Comparison of ENCODE assay signal across 22 cellular contexts in the genomic region with DNA sequence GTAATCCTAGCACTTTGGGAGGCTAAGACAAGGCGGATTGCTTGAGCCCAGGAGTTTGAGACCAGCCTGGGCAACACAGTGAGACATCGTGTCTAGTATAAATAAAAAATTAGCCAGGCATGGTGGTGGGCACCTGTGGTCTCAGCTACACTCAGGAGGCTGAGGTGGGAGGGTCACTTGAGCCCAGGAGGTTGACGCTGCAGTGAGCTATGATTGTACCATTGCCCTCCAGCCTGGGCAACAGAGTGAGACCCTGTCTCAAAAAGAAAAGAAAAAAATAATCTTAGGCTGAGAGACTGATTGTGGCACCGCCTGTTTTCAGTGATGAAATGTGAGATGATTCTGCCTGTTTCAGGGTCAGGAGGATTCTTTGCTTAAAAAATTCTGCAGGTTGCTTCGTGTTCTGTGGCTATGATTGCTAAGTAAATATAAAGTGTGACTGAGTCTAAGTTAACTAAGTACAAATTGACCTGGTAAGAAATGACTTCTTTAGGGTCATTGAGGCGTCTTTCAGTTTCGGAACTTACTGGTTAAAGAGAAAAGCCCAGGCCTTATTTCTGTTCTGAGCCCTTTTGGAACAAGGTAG.
DNase-seq lines count a peak whose midpoint lies in the region; ATAC-seq and TF ChIP-seq lines count a peak whose summit lies in the region.
"Had no signal": no experiment of that assay in that cellular context is flagged by ENCODE, and none has a peak within 500 bp of the region (broad histone marks: within the 10 kb centered on the region; RNA-seq: fewer than 3 reads in every experiment).

No MANE protein-coding gene starts in this region.

- peak overlapping the region; percentile 82 to 94 for H3K27ac Mint-ChIP-seq in natural killer cell treated with Interleukin-12 subunit alpha and Interleukin-12 subunit beta and Interleukin-15 and Interleukin-18, amount 100 ng/mL, for 72 hours
- H3K27ac Mint-ChIP-seq in natural killer cell, result peak overlapping the region in 1 of 2 donors; percentile 61
- H3K27ac Mint-ChIP-seq in activated T-helper 2 cell treated with anti-CD3 and anti-CD28 coated beads, Interferon-gamma antibody, Interleukin-2, Interleukin-4, amounts not matched to agents 10 μg/mL and 5 μg/mL and 100 μg/mL, durations not matched to agents 14 hours and 24 hours and 36 hours, result peak overlapping the region; percentile 96
- H3K27ac Mint-ChIP-seq: activated naive CD4-positive, alpha-beta T cell treated with anti-CD3 and anti-CD28 coated beads, Interleukin-2, amount 50 U/mL, for 24 hours; nephron progenitor cell had no signal

- H3K36me3 ChIP-seq in muscle layer of colon (ENCODE audit: insufficient read depth, low read length), result peaks cover 16% of the 10 kb centered on the region
- no peaks in the 10 kb centered on the region for H3K36me3 ChIP-seq in uterus
- H3K36me3 ChIP-seq in gastrocnemius medialis, result peaks cover 0 to 16% of the 10 kb centered on the region in 2 donors

- H3K9ac ChIP-seq in muscle layer of colon (ENCODE audit: low read length), result no peak overlapping the region
- H3K9ac ChIP-seq: parathyroid adenoma, SK-N-SH had no signal

- H3K4me3 Mint-ChIP-seq in natural killer cell treated with Interleukin-12 subunit alpha and Interleukin-12 subunit beta and Interleukin-15 and Interleukin-18, amount 100 ng/mL, for 72 hours, result no peak overlapping the region
- H3K4me3 Mint-ChIP-seq in natural killer cell, result no peak overlapping the region
- H3K4me3 Mint-ChIP-seq in activated T-helper 2 cell treated with anti-CD3 and anti-CD28 coated beads, Interferon-gamma antibody, Interleukin-2, Interleukin-4, amounts not matched to agents 10 μg/mL and 5 μg/mL and 100 μg/mL, durations not matched to agents 14 hours and 24 hours and 36 hours (ENCODE audit: low read depth), result no peak overlapping the region
- H3K4me3 Mint-ChIP-seq: activated naive CD4-positive, alpha-beta T cell treated with anti-CD3 and anti-CD28 coated beads, Interleukin-2, amount 50 U/mL, for 24 hours; activated T-cell treated with anti-CD3 and anti-CD28 coated beads, Interleukin-2, amount 50 U/mL, for 24 hours; CD4-positive, alpha-beta memory T cell; nephron progenitor cell had no signal

- H3K36me3 Mint-ChIP-seq in natural killer cell treated with Interleukin-12 subunit alpha and Interleukin-12 subunit beta and Interleukin-15 and Interleukin-18, amount 100 ng/mL, for 72 hours, result peaks cover 18% of the 10 kb centered on the region
- peaks cover 16% of the 10 kb centered on the region for H3K36me3 Mint-ChIP-seq in natural killer cell
- peaks cover 51% of the 10 kb centered on the region for H3K36me3 Mint-ChIP-seq in activated T-helper 2 cell treated with anti-CD3 and anti-CD28 coated beads, Interferon-gamma antibody, Interleukin-2, Interleukin-4, amounts not matched to agents 10 μg/mL and 5 μg/mL and 100 μg/mL, durations not matched to agents 14 hours and 24 hours and 36 hours (ENCODE audit: low read depth)

- in situ Hi-C loops in gastrocnemius medialis (cut with MboI; ENCODE audit: low sequenced_read_pairs in 4 of 4), result loop anchor here in 1 of 4 donors (25.0 kb wide), 1 partner anchor 110 kb away; no protein-coding TSS in a partner anchor

- H3K27me3 Mint-ChIP-seq in natural killer cell treated with Interleukin-12 subunit alpha and Interleukin-12 subunit beta and Interleukin-15 and Interleukin-18, amount 100 ng/mL, for 72 hours, result no peaks in the 10 kb centered on the region
- H3K27me3 Mint-ChIP-seq in natural killer cell (ENCODE audit: low read depth in 2 of 2), result no peaks in the 10 kb centered on the region
- no peaks in the 10 kb centered on the region for H3K27me3 Mint-ChIP-seq in activated T-helper 2 cell treated with anti-CD3 and anti-CD28 coated beads, Interferon-gamma antibody, Interleukin-2, Interleukin-4, amounts not matched to agents 10 μg/mL and 5 μg/mL and 100 μg/mL, durations not matched to agents 14 hours and 24 hours and 36 hours (ENCODE audit: low read depth)
- H3K27me3 Mint-ChIP-seq: activated naive CD4-positive, alpha-beta T cell treated with anti-CD3 and anti-CD28 coated beads, Interleukin-2, amount 50 U/mL, for 24 hours; activated T-cell treated with anti-CD3 and anti-CD28 coated beads, Interleukin-2, amount 50 U/mL, for 24 hours; CD4-positive, alpha-beta memory T cell had no signal

- H3K4me1 ChIP-seq in muscle layer of colon (ENCODE audit: insufficient read depth, low read length) (peaks cover 48% of the 10 kb centered on the region), uterus (peaks cover 0 to 30% of the 10 kb centered on the region in 2 donors), gastrocnemius medialis (peaks cover 23 to 34% of the 10 kb centered on the region in 2 donors)
- H3K4me1 ChIP-seq: parathyroid adenoma had no signal

- H3K9me3 Mint-ChIP-seq in natural killer cell treated with Interleukin-12 subunit alpha and Interleukin-12 subunit beta and Interleukin-15 and Interleukin-18, amount 100 ng/mL, for 72 hours, result no peaks in the 10 kb centered on the region
- H3K9me3 Mint-ChIP-seq in natural killer cell, result no peaks in the 10 kb centered on the region
- no peaks in the 10 kb centered on the region for H3K9me3 Mint-ChIP-seq in activated T-helper 2 cell treated with anti-CD3 and anti-CD28 coated beads, Interferon-gamma antibody, Interleukin-2, Interleukin-4, amounts not matched to agents 10 μg/mL and 5 μg/mL and 100 μg/mL, durations not matched to agents 14 hours and 24 hours and 36 hours
- H3K9me3 Mint-ChIP-seq: activated naive CD4-positive, alpha-beta T cell treated with anti-CD3 and anti-CD28 coated beads, Interleukin-2, amount 50 U/mL, for 24 hours; activated T-cell treated with anti-CD3 and anti-CD28 coated beads, Interleukin-2, amount 50 U/mL, for 24 hours; CD4-positive, alpha-beta memory T cell; nephron progenitor cell had no signal

- H3K4me1 Mint-ChIP-seq in natural killer cell treated with Interleukin-12 subunit alpha and Interleukin-12 subunit beta and Interleukin-15 and Interleukin-18, amount 100 ng/mL, for 72 hours (ENCODE audit: low read depth in 2 of 2), result peaks cover 28 to 51% of the 10 kb centered on the region in 2 donors
- H3K4me1 Mint-ChIP-seq in natural killer cell, result peaks cover 17 to 21% of the 10 kb centered on the region in 2 donors
- peaks cover 70% of the 10 kb centered on the region for H3K4me1 Mint-ChIP-seq in activated T-helper 2 cell treated with anti-CD3 and anti-CD28 coated beads, Interferon-gamma antibody, Interleukin-2, Interleukin-4, amounts not matched to agents 10 μg/mL and 5 μg/mL and 100 μg/mL, durations not matched to agents 14 hours and 24 hours and 36 hours (ENCODE audit: low read depth)

- H3K27ac ChIP-seq in muscle layer of colon (ENCODE audit: low read depth, low read length), result peak overlapping the region; percentile 76
- peak overlapping the region; percentile 80 to 84 for H3K27ac ChIP-seq in uterus
- peak overlapping the region in 2 of 4 donors; percentile 30 to 38 for H3K27ac ChIP-seq in gastrocnemius medialis
- H3K27ac ChIP-seq: parathyroid adenoma had no signal

- no peak for TF ChIP-seq CTCF in natural killer cell (IDR thresholded peaks at IDR 0.05)
- TF ChIP-seq CTCF in uterus (IDR thresholded peaks at IDR 0.05), result no peak
- no peak for TF ChIP-seq CTCF in gastrocnemius medialis (IDR thresholded peaks at IDR 0.05 in 4 of 5, conservative IDR thresholded peaks at IDR 0.05 in 1 of 5)

- DNase-seq in natural killer cell treated with Interleukin-12 subunit alpha and Interleukin-12 subunit beta and Interleukin-15 and Interleukin-18, amount 100 ng/mL, for 72 hours (ENCODE audit: low spot score), result no peak
- DNase-seq in natural killer cell, result no peak
- DNase-seq in activated T-helper 2 cell treated with anti-CD3 and anti-CD28 coated beads, Interferon-gamma antibody, Interleukin-2, Interleukin-4, amounts not matched to agents 10 μg/mL and 5 μg/mL and 100 μg/mL, durations not matched to agents 14 hours and 24 hours and 36 hours (ENCODE audit: low spot score), result no peak
- no peak for DNase-seq in uterus
- no peak for DNase-seq in retina
- no peak for DNase-seq in gastrocnemius medialis
- DNase-seq: activated CD8-positive, alpha-beta memory T cell treated with anti-CD3 and anti-CD28 coated beads for 24 hours; activated T-cell treated with anti-CD3 and anti-CD28 coated beads, Interleukin-2, amount 50 U/mL, for 24 hours; CD4-positive, alpha-beta memory T cell; effector CD4-positive, alpha-beta T cell; GDM1; MM.1S; NCI-H1436; NCI-H2107; NCI-H524 treated with DMSO at 0.1 percent for 48 hours; nephron progenitor cell; SK-N-SH had no signal

- H3K27me3 ChIP-seq in muscle layer of colon (ENCODE audit: control insufficient read depth in 1 of 2, insufficient read depth in 2 of 2, low read length in 2 of 2) (no peaks in the 10 kb centered on the region), uterus (no peaks in the 10 kb centered on the region), gastrocnemius medialis (no peaks in the 10 kb centered on the region)

- ATAC-seq in natural killer cell treated with Interleukin-12 subunit alpha and Interleukin-12 subunit beta and Interleukin-15 and Interleukin-18, amount 100 ng/mL, for 72 hours, result no peak
- ATAC-seq in natural killer cell (no peak), gastrocnemius medialis (no peak), HG03457 (IDR thresholded peaks at IDR 0.05; ENCODE audit: unreplicated experiment) (no peak)
- ATAC-seq: esophagus mucosa had no signal

- TF ChIP-seq POLR2A in uterus (IDR thresholded peaks at IDR 0.05) (no peak), gastrocnemius medialis (IDR thresholded peaks at IDR 0.05) (no peak)

- intact Hi-C loops in natural killer cell (cut with micrococcal nuclease), result loop anchor here (10.0 kb wide), 1 partner anchor 73 kb away; no protein-coding TSS in a partner anchor
- intact Hi-C loops in activated T-helper 2 cell treated with anti-CD3 and anti-CD28 coated beads, Interferon-gamma antibody, Interleukin-2, Interleukin-4, amounts not matched to agents 10 μg/mL and 5 μg/mL and 100 μg/mL, durations not matched to agents 14 hours and 24 hours and 36 hours (cut with micrococcal nuclease), result loop anchor here (2.0 kb wide), 1 partner anchor 13 kb away; no protein-coding TSS in a partner anchor
- intact Hi-C loops in uterus (cut with DNase I; ENCODE audit: low total_unique reads), result no loop called here
- intact Hi-C loops in gastrocnemius medialis (cut with DNase I; ENCODE audit: low total_unique reads), result no loop called here

- no peaks in the 10 kb centered on the region for H3K9me3 ChIP-seq in muscle layer of colon (ENCODE audit: low read length)
- no peaks in the 10 kb centered on the region for H3K9me3 ChIP-seq in uterus
- no peaks in the 10 kb centered on the region for H3K9me3 ChIP-seq in gastrocnemius medialis
- H3K9me3 ChIP-seq: SK-N-SH had no signal

- H3K4me3 ChIP-seq in muscle layer of colon (ENCODE audit: low read depth in 1 of 2, low read length in 2 of 2) (no peak overlapping the region), uterus (no peak overlapping the region), gastrocnemius medialis (no peak overlapping the region)

Comparison
In these comparisons a context has a peak if more than half of its experiments do, and no peak if none do; other contexts are left out.
1. intact Hi-C loops: an anchor here in natural killer cell (10.0 kb wide) and activated T-helper 2 cell treated with anti-CD3 and anti-CD28 coated beads, Interferon-gamma antibody, Interleukin-2, Interleukin-4, amounts not matched to agents 10 μg/mL and 5 μg/mL and 100 μg/mL, durations not matched to agents 14 hours and 24 hours and 36 hours (2.0 kb wide); none called in uterus and gastrocnemius medialis.